In genomic region chr6:26120807-26121140, GRCh38 we compare ENCODE assay signal across 1 cellular context.
TF ChIP-seq lines count a peak whose summit lies in the region.

No MANE protein-coding gene starts in this region.

TF ChIP-seq in HCT116, 20 proteins besides CTCF, POLR2A, EP300 and RAD21 (continued from another document):
- TF ChIP-seq JUND (IDR thresholded peaks at IDR 0.05): no peak
- TF ChIP-seq ELF1 (IDR thresholded peaks at IDR 0.05; ENCODE audit: borderline replicate concordance, low read depth): no peak
- TF ChIP-seq YY1 (IDR thresholded peaks at IDR 0.05; ENCODE audit: extremely low read depth, insufficient replicate concordance, low read depth, low read length): no peak
- TF ChIP-seq ZBTB33 (IDR thresholded peaks at IDR 0.05; ENCODE audit: extremely low read depth, insufficient replicate concordance, low read length): no peak
- no peak for TF ChIP-seq SIN3A (IDR thresholded peaks at IDR 0.05; ENCODE audit: low read depth)
- no peak for TF ChIP-seq CBX3 (IDR thresholded peaks at IDR 0.05; ENCODE audit: low read depth)
- TF ChIP-seq ZNF274 (IDR thresholded peaks at IDR 0.05; ENCODE audit: low read depth, low read length): no peak
- TF ChIP-seq MAX (IDR thresholded peaks at IDR 0.05): no peak
- no peak for TF ChIP-seq SP1 (IDR thresholded peaks at IDR 0.05; ENCODE audit: low read depth)
- TF ChIP-seq TCF7L2 (IDR thresholded peaks at IDR 0.05; ENCODE audit: borderline replicate concordance, extremely low read depth, insufficient read depth, insufficient read length): no peak
